In genomic region chr11:2691991-2692841, GRCh38 we compare ENCODE assay signal across 8 cellular contexts. TPM values are rescaled to one million over a fixed set of nuclear protein-coding genes. Genes with fewer than 3 reads are reported as not detected.
DNase-seq lines count a peak whose midpoint lies in the region; ATAC-seq and TF ChIP-seq lines count a peak whose summit lies in the region.

No MANE protein-coding gene starts in this region.

- peaks cover 22% of the 10 kb centered on the region for H3K4me1 Mint-ChIP-seq in HFFc6 (ENCODE audit: low read depth)

- TF ChIP-seq CTCF in AG09319 (IDR thresholded peaks at IDR 0.05; ENCODE audit: low read depth, low read length) (peak; percentile 7), HFFc6 (IDR thresholded peaks at IDR 0.05) (peak; percentile 43; the same call in 1 of the 2 replicates)

- no peaks in the 10 kb centered on the region for H3K36me3 Mint-ChIP-seq in HFFc6 (ENCODE audit: low read depth)

- H3K27ac Mint-ChIP-seq in HFFc6: 0 out of 2 replicates have a peak overlapping the region, but pooled peaks have one; percentile 3

- H3K27me3 Mint-ChIP-seq in HFFc6 (ENCODE audit: insufficient read depth): peaks cover 11% of the 10 kb centered on the region

- no peak overlapping the region for H3K4me3 Mint-ChIP-seq in HFFc6

- ATAC-seq in HG03108 (IDR thresholded peaks at IDR 0.05; ENCODE audit: unreplicated experiment) (no peak), GM21825 (IDR thresholded peaks at IDR 0.05; ENCODE audit: unreplicated experiment) (no peak), HG02610 (IDR thresholded peaks at IDR 0.05; ENCODE audit: unreplicated experiment) (no peak)

- H3K9me3 Mint-ChIP-seq in HFFc6: no peaks in the 10 kb centered on the region

- DNase-seq in AG09319 (ENCODE audit: extremely low read depth, low read depth) (no peak), HFFc6 (no peak), RPMI8226 (peak; percentile 68), kidney tubule cell (ENCODE audit: low spot score) (peak; percentile 35), GM19238 (ENCODE audit: insufficient read length, low spot score) (no peak)

RNA-seq across cellular contexts. Expression of gene KCNQ1OT1, which starts 7.6 kb away (rescaled TPM):
- under 1 TPM; 0.41 to 0.76 (median 0.43) TPM for total RNA-seq in HFFc6 (2021; fragmentation: NEBNext Ultra II Directional; extraction: Animal tissue kit (Norgen Biotek cat#: 25700))

Comparison
In these comparisons a context has a peak if more than half of its experiments do, and no peak if none do; other contexts are left out.
1. DNase-seq: peak in RPMI8226 (single experiment) and kidney tubule cell (single experiment); none in AG09319 (single experiment), HFFc6 (single experiment) and GM19238 (single experiment).